In the genomic region with DNA sequence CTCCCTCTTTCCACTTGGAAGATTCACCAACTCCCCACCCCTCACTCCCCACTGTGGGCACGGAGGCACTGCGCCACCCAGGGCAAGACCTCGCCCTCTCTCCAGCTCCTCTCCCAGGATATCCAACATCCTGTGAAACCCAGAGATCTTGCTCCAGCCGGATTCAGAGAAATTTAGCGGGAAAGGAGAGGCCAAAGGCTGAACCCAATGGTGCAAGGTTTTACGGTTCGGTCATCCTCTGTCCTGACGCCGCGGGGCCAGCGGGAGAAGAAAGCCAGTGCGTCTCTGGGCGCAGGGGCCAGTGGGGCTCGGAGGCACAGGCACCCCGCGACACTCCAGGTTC, we compare ENCODE assay signal across 8 cellular contexts. TPM values are rescaled to one million over a fixed set of nuclear protein-coding genes. Genes with fewer than 3 reads are reported as not detected.
DNase-seq lines count a peak whose midpoint lies in the region; ATAC-seq and TF ChIP-seq lines count a peak whose summit lies in the region.

No MANE protein-coding gene starts in this region.

- peaks cover 19% of the 10 kb centered on the region for H3K27me3 ChIP-seq in H9 (ENCODE audit: insufficient read depth, low read length)
- H3K27me3 ChIP-seq in WERI-Rb-1 (ENCODE audit: insufficient read depth, low read depth, severe bottlenecking) = peaks cover 3% of the 10 kb centered on the region
- peaks cover 0 to 11% (median 0%) of the 10 kb centered on the region in 3 donors for H3K27me3 ChIP-seq in skeletal muscle tissue (ENCODE audit: control insufficient read depth in 3 of 3, insufficient read depth in 3 of 3, low read length in 3 of 3)
- no peaks in the 10 kb centered on the region for H3K27me3 ChIP-seq in SJCRH30

- no peak overlapping the region for H2BK12ac ChIP-seq in H9 (ENCODE audit: insufficient read length, low read depth, low read length)

- no peak overlapping the region for H2BK15ac ChIP-seq in H9 (ENCODE audit: low read depth, low read length)

- peak overlapping the region; percentile 70 for H3K18ac ChIP-seq in H9 (ENCODE audit: insufficient read length, low read depth, low read length)

- no peak overlapping the region for H3K56ac ChIP-seq in H9 (ENCODE audit: insufficient read length, low read depth, low read length)

- peaks cover 67% of the 10 kb centered on the region for H3K27me3 Mint-ChIP-seq in H9 (ENCODE audit: low read depth)
- peaks cover 17% of the 10 kb centered on the region for H3K27me3 Mint-ChIP-seq in glutamatergic neuron (ENCODE audit: unreplicated experiment)

- H4K8ac ChIP-seq in H9 (replicated peaks; ENCODE audit: insufficient read length, low read depth, low read length) = no peak overlapping the region

- H3K4me1 ChIP-seq in H9 (ENCODE audit: insufficient read depth, low read length) = peaks cover 3% of the 10 kb centered on the region; the same call in 1 of the 2 replicates
- peaks cover 19 to 44% (median 26%) of the 10 kb centered on the region in 3 donors for H3K4me1 ChIP-seq in skeletal muscle tissue (ENCODE audit: control insufficient read depth in 3 of 3, insufficient read depth in 3 of 3, low read length in 3 of 3)
- no peaks in the 10 kb centered on the region for H3K4me1 ChIP-seq in SJCRH30

- H3K4me1 Mint-ChIP-seq in H9 = peaks cover 7 to 9% of the 10 kb centered on the region in 2 experiments; a peak in 3 of 4 replicates
- H3K4me1 Mint-ChIP-seq in glutamatergic neuron (ENCODE audit: low read depth, unreplicated experiment) = no peaks in the 10 kb centered on the region

- TF ChIP-seq CTCF in H9 (conservative IDR thresholded peaks at IDR 0.05) = no peak
- TF ChIP-seq CTCF in WERI-Rb-1 (IDR thresholded peaks at IDR 0.05; ENCODE audit: low read depth, low read length) = no peak
- TF ChIP-seq CTCF in glutamatergic neuron (IDR thresholded peaks at IDR 0.05; ENCODE audit: partially characterized antibody, unreplicated experiment) = no peak

- H3K79me1 ChIP-seq in H9 (ENCODE audit: insufficient read depth, low read depth, low read length, poor library complexity, severe bottlenecking) = no peaks in the 10 kb centered on the region

- peak overlapping the region; percentile 40; the same call in 1 of the 2 replicates for H3K4me3 ChIP-seq in WERI-Rb-1 (ENCODE audit: low read depth, low read length)
- peak overlapping the region; percentile 85 to 90 (median 85) for H3K4me3 ChIP-seq in skeletal muscle tissue (ENCODE audit: low read length in 3 of 3)
- no peak overlapping the region for H3K4me3 ChIP-seq in SJCRH30

- peak overlapping the region; percentile 74; the same call in 1 of the 2 replicates for H3K14ac ChIP-seq in H9 (ENCODE audit: insufficient read depth, low read length)

- no peaks in the 10 kb centered on the region for H4K20me1 ChIP-seq in H9 (ENCODE audit: control insufficient read depth, insufficient read depth, insufficient read length)

- H3K79me2 ChIP-seq in H9 (ENCODE audit: insufficient read depth, low read length) = no peaks in the 10 kb centered on the region

- no peak overlapping the region for H3K4ac ChIP-seq in H9 (ENCODE audit: low read depth, low read length)

- no peak overlapping the region for H3K27ac Mint-ChIP-seq in H9
- no peak overlapping the region for H3K27ac Mint-ChIP-seq in glutamatergic neuron (ENCODE audit: unreplicated experiment)

- no peak overlapping the region for H4K5ac ChIP-seq in H9 (ENCODE audit: insufficient read length, low read depth, low read length)

- WGBS in H9 (ENCODE audit: extremely low coverage, insufficient read length, low lambda C conversion rate) = no CpG with 5 or more reads among the region's 16 CpGs

- H4K91ac ChIP-seq in H9 (ENCODE audit: insufficient read length, low read depth, low read length) = no peak overlapping the region

- ATAC-seq in HG02610 (IDR thresholded peaks at IDR 0.05; ENCODE audit: unreplicated experiment) (no peak), GM18907 (IDR thresholded peaks at IDR 0.05; ENCODE audit: unreplicated experiment) (no peak)

- peak overlapping the region; percentile 76 for H3K4me2 ChIP-seq in H9 (ENCODE audit: insufficient read depth, insufficient read length, low read length)

- H3K4me3 Mint-ChIP-seq in H9 (peak overlapping the region; percentile 78 to 87), glutamatergic neuron (ENCODE audit: unreplicated experiment) (peak overlapping the region; percentile 82)

- peaks cover 13% of the 10 kb centered on the region for H3K23me2 ChIP-seq in H9 (ENCODE audit: insufficient read length, low read depth, low read length, poor library complexity, severe bottlenecking)

- H2BK20ac ChIP-seq in H9 (ENCODE audit: low read depth, low read length, poor library complexity, severe bottlenecking) = no peak overlapping the region

- peak; percentile 39 for DNase-seq in H9
- no peak for DNase-seq in WERI-Rb-1
- DNase-seq in glutamatergic neuron = no peak
- DNase-seq in SJCRH30 = no peak
- DNase-seq in HT-29 (ENCODE audit: low spot score) = no peak

- no peak overlapping the region for H2BK120ac ChIP-seq in H9 (ENCODE audit: low read depth, low read length, poor library complexity, severe bottlenecking)

- H2AK5ac ChIP-seq in H9 (ENCODE audit: insufficient read length, low read length) = no peak overlapping the region

- no peak overlapping the region for H3T11ph ChIP-seq in H9 (ENCODE audit: low read length)

- no peaks in the 10 kb centered on the region for H3K36me3 ChIP-seq in WERI-Rb-1
- no peaks in the 10 kb centered on the region for H3K36me3 ChIP-seq in skeletal muscle tissue (ENCODE audit: control insufficient read depth in 3 of 3, insufficient read depth in 3 of 3, low read length in 3 of 3)
- H3K36me3 ChIP-seq in SJCRH30 = no peaks in the 10 kb centered on the region

- H3K9ac ChIP-seq in H9 (ENCODE audit: extremely low read depth, insufficient read length, low read length) = no peak overlapping the region
- peak overlapping the region; percentile 86 to 92 (median 88) for H3K9ac ChIP-seq in skeletal muscle tissue (ENCODE audit: low read depth in 1 of 3, low read length in 3 of 3)

- H3K36me3 Mint-ChIP-seq in H9 (ENCODE audit: insufficient read depth in 1 of 3, low read depth in 3 of 3) (no peaks in the 10 kb centered on the region), glutamatergic neuron (ENCODE audit: unreplicated experiment) (no peaks in the 10 kb centered on the region)

- H2BK5ac ChIP-seq in H9 (ENCODE audit: insufficient read length, low read length) = no peak overlapping the region

- H3K27ac ChIP-seq in H9 (ENCODE audit: insufficient read length, low read depth, low read length) (no peak overlapping the region), WERI-Rb-1 (no peak overlapping the region), skeletal muscle tissue (ENCODE audit: low read depth, low read length) (peak overlapping the region; percentile 92), SJCRH30 (no peak overlapping the region)

- H3K23ac ChIP-seq in H9 (ENCODE audit: insufficient read length, low read depth, low read length) = no peak overlapping the region

- H2AFZ ChIP-seq in H9 (ENCODE audit: low read length) = no peak overlapping the region

- H3K9me3 Mint-ChIP-seq in H9 (no peaks in the 10 kb centered on the region), glutamatergic neuron (ENCODE audit: unreplicated experiment) (peaks cover 4% of the 10 kb centered on the region)

- H3K9me3 ChIP-seq in H9 (ENCODE audit: control insufficient read depth, low read depth, low read length) (no peaks in the 10 kb centered on the region), WERI-Rb-1 (ENCODE audit: severe bottlenecking) (no peaks in the 10 kb centered on the region), skeletal muscle tissue (ENCODE audit: control insufficient read depth in 3 of 3, low read length in 3 of 3) (no peaks in the 10 kb centered on the region), SJCRH30 (replicated peaks) (no peaks in the 10 kb centered on the region)

RNA-seq across cellular contexts. Expression of a gene that starts 0.4 kb away (rescaled TPM):
- total RNA-seq in H9 (2021) (5.2 and 6.1 TPM in 2 replicates), glutamatergic neuron (ENCODE audit: unreplicated experiment) (0.71 TPM), skeletal muscle tissue (133 TPM)
- total RNA-seq in SJCRH30 (2014; rRNA removed; shearing (Covaris generic)) = 0.04 and 0.05 TPM in 2 replicates
- total RNA-seq in HT-29 (2014; rRNA removed; shearing (Covaris generic)) = 148 and 159 TPM in 2 replicates

Comparison
In these comparisons a context has a peak if more than half of its experiments do, and no peak if none do; other contexts are left out.
1. RNA of a gene that starts 0.4 kb away (total RNA-seq): 148 to 159 TPM in HT-29 and 133 TPM in skeletal muscle tissue (single experiment); 5.2 to 6.1 TPM in H9, 0.71 TPM in glutamatergic neuron (single experiment) and 0.04 to 0.05 TPM in SJCRH30; every median in the first group is over 10 times any median in the second.